In the genomic region with DNA sequence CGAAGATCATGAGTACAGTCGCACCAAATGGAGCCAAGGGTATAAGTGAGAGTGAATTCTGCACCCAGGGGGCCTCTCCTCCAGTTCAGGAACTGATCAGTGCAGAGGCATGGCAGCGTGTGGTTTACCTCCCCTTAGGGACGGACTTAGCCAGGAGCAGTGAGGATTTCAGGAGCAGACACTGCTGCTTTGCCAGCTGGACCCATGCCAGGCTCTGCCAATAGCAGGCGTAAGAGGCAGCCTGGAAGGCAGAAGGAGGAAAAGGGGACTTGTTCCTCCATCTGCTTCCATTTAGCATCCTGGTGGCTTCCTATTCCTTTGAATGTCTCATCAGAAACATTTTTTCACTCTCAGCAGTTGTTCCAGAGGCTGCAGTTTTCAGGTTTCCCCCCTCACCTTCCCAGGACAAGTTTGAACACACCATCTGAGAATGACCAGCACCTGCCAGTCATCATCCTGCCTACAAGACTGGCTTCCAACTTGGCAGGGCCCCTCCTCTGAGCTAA, we compare ENCODE assay signal across 11 cellular contexts.
A peak's percentile ranks its signal among the peaks of the same experiment; 100 is the strongest.
DNase-seq lines count a peak whose midpoint lies in the region; ATAC-seq, FAIRE-seq and TF ChIP-seq lines count a peak whose summit lies in the region.
"Had no signal": no experiment of that assay in that cellular context is flagged by ENCODE, and none has a peak within 500 bp of the region (broad histone marks: within the 10 kb centered on the region; RNA-seq: fewer than 3 reads in every experiment).

No MANE protein-coding gene starts in this region.

- H3K79me2 ChIP-seq in H1 (ENCODE audit: control insufficient read depth in 1 of 2, insufficient read depth in 2 of 2, low read length in 2 of 2): no peaks in the 10 kb centered on the region

- no peak overlapping the region for H2BK15ac ChIP-seq in H1 (ENCODE audit: low read length)

- H2AFZ ChIP-seq in H1 (ENCODE audit: low read length): no peak overlapping the region

- no peak overlapping the region for H3K4me3 Mint-ChIP-seq in osteocyte (ENCODE audit: unreplicated experiment)

- H3K27me3 Mint-ChIP-seq in osteocyte (ENCODE audit: unreplicated experiment): no peaks in the 10 kb centered on the region

- H2BK5ac ChIP-seq in H1 (ENCODE audit: low read depth, low read length): no peak overlapping the region

- ATAC-seq in GM19463 (IDR thresholded peaks at IDR 0.05; ENCODE audit: unreplicated experiment): no peak

- TF ChIP-seq CTCF in H1 (IDR thresholded peaks at IDR 0.05; ENCODE audit: control extremely low read depth in 1 of 3, insufficient read depth in 1 of 3, low read depth in 1 of 3, low read length in 3 of 3) (no peak), osteocyte (IDR thresholded peaks at IDR 0.05) (no peak), GM10248 (IDR thresholded peaks at IDR 0.05; ENCODE audit: control extremely low read depth, extremely low read depth, low read depth, missing control alignments) (no peak)

- H3K9me3 Mint-ChIP-seq in osteocyte (ENCODE audit: unreplicated experiment): no peaks in the 10 kb centered on the region

- H4K20me1 ChIP-seq in H1 (replicated peaks in 1 of 2; ENCODE audit: control insufficient read depth in 1 of 2, insufficient read depth in 2 of 2, low read length in 2 of 2): no peaks in the 10 kb centered on the region

- H3K14ac ChIP-seq in H1 (ENCODE audit: insufficient read length): no peak overlapping the region

- H3K9ac ChIP-seq in H1 (replicated peaks in 1 of 4; ENCODE audit: extremely low read depth in 1 of 4, low read depth in 3 of 4, low read length in 3 of 4): no peak overlapping the region

- CTCF ChIA-PET in H1 (lab: Charles Lee; ENCODE audit: partially characterized antibody): no interaction called here
- CTCF ChIA-PET in GM10248 (lab: Yijun Ruan, JAX): no interaction called here

- H4K91ac ChIP-seq in H1 (replicated peaks; ENCODE audit: insufficient read length, low read length): no peak overlapping the region

- no peak overlapping the region for H4K5ac ChIP-seq in H1 (ENCODE audit: insufficient read length, low read depth, low read length)

- no peak overlapping the region for H2AK5ac ChIP-seq in H1 (ENCODE audit: low read depth, low read length)

- H3K56ac ChIP-seq in H1 (replicated peaks; ENCODE audit: insufficient read length, low read depth, low read length): no peak overlapping the region

- no peak overlapping the region for H4K8ac ChIP-seq in H1 (ENCODE audit: extremely low read depth, insufficient read depth, low read length)

- peak overlapping the region; percentile 64 for H3K27ac Mint-ChIP-seq in osteocyte (ENCODE audit: unreplicated experiment)

- H3K4me3 ChIP-seq in H1 (ENCODE audit: extremely low read depth in 1 of 4, insufficient read depth in 2 of 4, low read depth in 3 of 4, low read length in 4 of 4): no peak overlapping the region
- H3K4me3 ChIP-seq: cardiac muscle cell, upper lobe of left lung had no signal

- no peak for TF ChIP-seq POLR2A in H1 (IDR thresholded peaks at IDR 0.05; ENCODE audit: control extremely low read depth in 1 of 2, low read depth in 2 of 2, low read length in 2 of 2)

- no peak for TF ChIP-seq RAD21 in H1 (IDR thresholded peaks at IDR 0.05 in 1 of 2, conservative IDR thresholded peaks at IDR 0.05 in 1 of 2; ENCODE audit: low read depth in 2 of 2, low read length in 2 of 2)

- H3K4me1 Mint-ChIP-seq in osteocyte (ENCODE audit: unreplicated experiment): peaks cover 39% of the 10 kb centered on the region

- H3K4ac ChIP-seq in H1 (replicated peaks; ENCODE audit: insufficient read length, low read depth, low read length): no peak overlapping the region

- no peak overlapping the region for H3K27ac ChIP-seq in H1 (ENCODE audit: low read depth, low read length)
- H3K27ac ChIP-seq: cardiac muscle cell, upper lobe of left lung had no signal

- TF ChIP-seq EP300 in H1 (IDR thresholded peaks at IDR 0.05; ENCODE audit: borderline replicate concordance in 1 of 2, low read depth in 2 of 2, low read length in 2 of 2): no peak

- no peaks in the 10 kb centered on the region for H3K36me3 Mint-ChIP-seq in osteocyte (ENCODE audit: unreplicated experiment)

- no peak overlapping the region for H2BK120ac ChIP-seq in H1 (replicated peaks; ENCODE audit: low read depth, low read length)

- H3K4me2 ChIP-seq in H1 (ENCODE audit: insufficient read depth in 1 of 2, low read depth in 2 of 2, low read length in 2 of 2): no peak overlapping the region

- H3K79me1 ChIP-seq in H1 (ENCODE audit: low read depth, low read length): no peaks in the 10 kb centered on the region

- no peak overlapping the region for H2BK20ac ChIP-seq in H1 (ENCODE audit: low read length)

- H3K23me2 ChIP-seq in H1 (ENCODE audit: low read depth, low read length): no peaks in the 10 kb centered on the region

- H3K36me3 ChIP-seq in H1 (ENCODE audit: control insufficient read depth in 2 of 4, insufficient read depth in 4 of 4, low read length in 3 of 4): no peaks in the 10 kb centered on the region
- H3K36me3 ChIP-seq: cardiac muscle cell, upper lobe of left lung had no signal

- H3K9me3 ChIP-seq in H1 (ENCODE audit: insufficient read depth in 2 of 2, low read depth in 1 of 2, low read length in 1 of 2): no peaks in the 10 kb centered on the region
- H3K9me3 ChIP-seq: upper lobe of left lung had no signal

- H3K23ac ChIP-seq in H1 (ENCODE audit: insufficient read length): no peak overlapping the region

- FAIRE-seq in H1 (lab: Jason Lieb, UNC): no peak

- DNase-seq in DMS53 (lab: John Stamatoyannopoulos, UW): peak; percentile 82
- peak; percentile 42 for DNase-seq in NCI-H2196 (lab: John Stamatoyannopoulos, UW; ENCODE audit: unreplicated experiment)
- no peak for DNase-seq in H1 (ENCODE audit: low read depth in 1 of 2, low spot score in 2 of 2)
- DNase-seq in osteocyte (ENCODE audit: extremely low spot score, unreplicated experiment): no peak
- DNase-seq in GM10248 (ENCODE audit: extremely low spot score): no peak
- no peak for DNase-seq in HCEC 1CT
- no peak for DNase-seq in stimulated activated CD4-positive, alpha-beta T cell treated with anti-CD3 and anti-CD28 coated beads, Interleukin-4, amount 100 ng/mL, for 24 hours
- DNase-seq: NCI-H187 treated with DMSO at 0.1 percent for 48 hours had no signal

- peak overlapping the region; percentile 62; the same call in 1 of the 2 replicates for H2BK12ac ChIP-seq in H1 (ENCODE audit: low read depth, low read length)

- H3K18ac ChIP-seq in H1 (ENCODE audit: extremely low read depth, low read length): no peak overlapping the region

- peaks cover 0 to 15% (median 7%) of the 10 kb centered on the region in 4 experiments; a peak in 4 of 7 replicates for H3K4me1 ChIP-seq in H1 (replicated peaks in 1 of 4; ENCODE audit: control insufficient read depth in 3 of 4, insufficient read depth in 4 of 4, low read length in 3 of 4)

- no peaks in the 10 kb centered on the region for H3K27me3 ChIP-seq in H1 (replicated peaks in 1 of 4; ENCODE audit: control insufficient read depth in 3 of 4, extremely low read depth in 1 of 4, insufficient read depth in 3 of 4, low read length in 3 of 4)
- H3K27me3 ChIP-seq: cardiac muscle cell, upper lobe of left lung had no signal

- POLR2A ChIA-PET in H1 (lab: Charles Lee; ENCODE audit: partially characterized antibody) (no interaction called here), GM10248 (lab: Yijun Ruan, JAX) (no interaction called here)

- 82% methylated on average over 5 of the region's 5 CpGs; no CpG with 5 or more reads in 1 of the 2 experiments for whole genome bisulfite sequencing in H1 (ENCODE audit: extremely low coverage in 1 of 2, insufficient coverage in 1 of 2, insufficient read length in 1 of 2, insufficient replicate concordance in 2 of 2, low coverage in 1 of 2, low lambda C conversion rate in 2 of 2, missing lambda C conversion rate in 1 of 2), 2 experiments

TF ChIP-seq in H1, 55 proteins besides CTCF, POLR2A, EP300 and RAD21:
- TF ChIP-seq NRF1 (IDR thresholded peaks at IDR 0.05; ENCODE audit: low read depth, low read length) (no peak), TCF12 (IDR thresholded peaks at IDR 0.05; ENCODE audit: low read depth, low read length) (no peak), SUZ12 (IDR thresholded peaks at IDR 0.05; ENCODE audit: low read length) (no peak), USF2 (IDR thresholded peaks at IDR 0.05; ENCODE audit: low read length) (no peak), CTBP2 (IDR thresholded peaks at IDR 0.05; ENCODE audit: borderline replicate concordance, insufficient read depth, insufficient read length, low read length) (no peak), JUND (IDR thresholded peaks at IDR 0.05; ENCODE audit: low read length) (no peak), RXRA (IDR thresholded peaks at IDR 0.05; ENCODE audit: insufficient read depth, low read depth, low read length) (no peak), TBP (IDR thresholded peaks at IDR 0.05; ENCODE audit: low read depth, low read length) (no peak), NANOG (IDR thresholded peaks at IDR 0.05; ENCODE audit: insufficient read depth, low read depth, low read length, poor library complexity, severe bottlenecking) (no peak), SIRT6 (IDR thresholded peaks at IDR 0.05; ENCODE audit: low read length) (no peak), ASH2L (IDR thresholded peaks at IDR 0.05; ENCODE audit: low read length) (no peak), TAF1 (IDR thresholded peaks at IDR 0.05; ENCODE audit: low read depth, low read length) (no peak), ATF2 (IDR thresholded peaks at IDR 0.05; ENCODE audit: low read length) (no peak)

Comparison
In these comparisons a context has a peak if more than half of its experiments do, and no peak if none do; other contexts are left out.
1. DNase-seq: peak in DMS53 (single experiment) and NCI-H2196 (single experiment); none in H1 (0 of 2), osteocyte (single experiment), GM10248 (single experiment), HCEC 1CT (single experiment) and stimulated activated CD4-positive, alpha-beta T cell treated with anti-CD3 and anti-CD28 coated beads, Interleukin-4, amount 100 ng/mL, for 24 hours (single experiment).